Comparison of ENCODE assay signal across 8 cellular contexts in the genomic region with DNA sequence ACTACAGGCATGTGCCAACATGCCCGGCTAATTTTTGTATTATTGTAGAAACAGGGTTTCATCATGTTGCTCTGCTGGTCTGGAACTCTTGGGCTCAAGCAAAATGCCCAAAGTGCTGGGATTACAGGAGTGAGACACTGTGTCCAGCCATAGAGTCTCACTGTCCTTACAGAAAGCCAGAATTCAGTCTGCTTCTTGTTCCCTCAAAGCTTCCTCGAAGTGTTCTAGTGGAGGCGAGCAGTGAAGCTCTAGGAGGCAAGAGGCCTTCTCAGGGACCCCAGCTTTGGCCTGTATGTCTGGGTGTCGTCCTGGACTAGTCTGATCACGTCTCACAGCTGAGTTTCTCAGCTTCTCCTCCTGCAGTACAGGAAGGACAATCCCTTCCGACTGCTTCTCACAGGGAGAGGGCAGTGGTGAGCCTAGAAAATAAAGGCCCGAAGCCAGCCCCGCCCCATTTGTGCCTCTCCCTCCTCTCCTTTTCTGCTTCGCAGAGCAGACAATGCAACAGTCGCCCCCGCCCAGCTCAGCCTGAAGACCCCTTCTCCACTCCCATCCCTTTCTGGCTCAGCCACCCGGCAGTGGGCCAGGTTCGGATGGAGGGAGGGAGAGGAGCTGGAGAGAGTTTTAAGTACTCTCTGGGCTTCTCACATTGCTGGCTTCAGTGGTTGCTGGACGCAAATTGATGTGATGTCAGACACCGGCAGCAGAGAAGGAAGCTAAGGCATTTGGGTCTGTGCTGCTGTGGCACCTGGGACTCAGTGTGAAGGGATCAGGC. TPM values are rescaled to one million over a fixed set of nuclear protein-coding genes. Genes with fewer than 3 reads are reported as not detected.
DNase-seq lines count a peak whose midpoint lies in the region; ATAC-seq and TF ChIP-seq lines count a peak whose summit lies in the region.

No MANE protein-coding gene starts in this region.

- peak; percentile 30 to 63 for TF ChIP-seq CTCF in right atrium auricular region (IDR thresholded peaks at IDR 0.05)
- peak; percentile 54 for TF ChIP-seq CTCF in progenitor cell of endocrine pancreas (IDR thresholded peaks at IDR 0.05; ENCODE audit: unreplicated experiment)

- no peak for ATAC-seq in GM18520 (IDR thresholded peaks at IDR 0.05; ENCODE audit: unreplicated experiment)

- peaks cover 6% of the 10 kb centered on the region for H3K4me1 Mint-ChIP-seq in progenitor cell of endocrine pancreas (ENCODE audit: low read depth)

- H3K4me3 ChIP-seq in right atrium auricular region: peak overlapping the region in 1 of 2 donors; percentile 35

- peak overlapping the region; percentile 65 for H3K4me3 Mint-ChIP-seq in progenitor cell of endocrine pancreas (ENCODE audit: low read depth)

- DNase-seq in DMS 273 treated with DMSO at 0.1 percent for 48 hours (lab: John Stamatoyannopoulos, UW) (peak; percentile 41), GOT3 (lab: John Stamatoyannopoulos, UW) (peak; percentile 19), NCI-H1105 (lab: John Stamatoyannopoulos, UW) (peak; percentile 87), SKM-1 (lab: John Stamatoyannopoulos, UW; ENCODE audit: unreplicated experiment) (peak; percentile 32), amygdala (lab: John Stamatoyannopoulos, UW) (peak in 53 of 56 donors; percentile 2 to 75 (median 47)), right atrium auricular region (ENCODE audit: low spot score) (peak; percentile 88), progenitor cell of endocrine pancreas (ENCODE audit: low spot score, unreplicated experiment) (no peak)

- peaks cover 6% of the 10 kb centered on the region for H3K9me3 Mint-ChIP-seq in progenitor cell of endocrine pancreas (ENCODE audit: low read depth)

- peak overlapping the region; percentile 90 for H3K27ac Mint-ChIP-seq in progenitor cell of endocrine pancreas

- H3K27me3 ChIP-seq in right atrium auricular region: no peaks in the 10 kb centered on the region

- peak overlapping the region; percentile 69 to 78 for H3K27ac ChIP-seq in right atrium auricular region

- H3K27me3 Mint-ChIP-seq in progenitor cell of endocrine pancreas: no peaks in the 10 kb centered on the region

- no peaks in the 10 kb centered on the region for H3K9me3 ChIP-seq in right atrium auricular region

- no peaks in the 10 kb centered on the region for H3K36me3 ChIP-seq in right atrium auricular region

- peaks cover 0 to 10% of the 10 kb centered on the region in 2 donors for H3K4me1 ChIP-seq in right atrium auricular region

- no peaks in the 10 kb centered on the region for H3K36me3 Mint-ChIP-seq in progenitor cell of endocrine pancreas (ENCODE audit: insufficient read depth)

RNA-seq across cellular contexts. Expression of a gene that starts 11.1 kb away (rescaled TPM):
- 10 to 100 TPM; 47.1 to 61.2 TPM for total RNA-seq in right atrium auricular region
- total RNA-seq in progenitor cell of endocrine pancreas: 29.5 and 34.3 TPM in 2 replicates

RNA-seq across cellular contexts. Expression of a gene that starts 19.6 kb away (rescaled TPM):
- total RNA-seq in right atrium auricular region (10 to 100 TPM; 14.9 to 42.2 TPM), progenitor cell of endocrine pancreas (47.7 and 55.1 TPM in 2 replicates)

RNA-seq across cellular contexts. Expression of a gene that starts 20.3 kb away (rescaled TPM):
- total RNA-seq in right atrium auricular region: 1 to 10 TPM; 7.2 to 9.0 TPM
- 16.7 and 19.1 TPM in 2 replicates for total RNA-seq in progenitor cell of endocrine pancreas

RNA-seq across cellular contexts. Expression of a gene that starts 36.7 kb away (rescaled TPM):
- total RNA-seq in right atrium auricular region: 10 to 100 TPM; 22.2 to 22.9 TPM
- 10.4 and 10.9 TPM in 2 replicates for total RNA-seq in progenitor cell of endocrine pancreas

RNA-seq across cellular contexts. Expression of a gene that starts 40.7 kb away (rescaled TPM):
- total RNA-seq in right atrium auricular region (10 to 100 TPM; 54.6 to 61.0 TPM), progenitor cell of endocrine pancreas (17.7 and 20.0 TPM in 2 replicates)
